ENCODE assay signal across 26 cellular contexts in the genomic region with DNA sequence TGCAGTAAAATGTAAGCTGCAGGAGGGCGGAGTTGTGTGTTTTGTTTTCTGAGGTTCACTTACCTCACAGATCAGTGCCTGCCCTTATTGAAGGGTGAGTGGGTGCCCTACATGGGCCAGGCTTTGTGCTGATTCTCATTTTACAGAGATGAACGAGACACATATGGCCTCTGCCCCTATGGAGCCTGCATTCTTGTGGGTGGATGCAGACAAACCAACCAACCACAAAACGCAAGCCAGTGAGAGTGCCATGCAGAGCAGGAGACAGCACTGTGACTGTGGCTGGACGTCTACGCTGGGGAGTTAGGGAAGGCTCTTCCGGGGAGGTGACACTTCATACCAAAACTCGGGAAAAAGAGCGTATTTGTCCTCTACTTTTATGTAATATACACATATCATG. TPM values are rescaled to one million over a fixed set of nuclear protein-coding genes. Genes with fewer than 3 reads are reported as not detected.
DNase-seq lines count a peak whose midpoint lies in the region; ATAC-seq and TF ChIP-seq lines count a peak whose summit lies in the region.
"Had no signal": no experiment of that assay in that cellular context is flagged by ENCODE, and none has a peak within 500 bp of the region (broad histone marks: within the 10 kb centered on the region; RNA-seq: fewer than 3 reads in every experiment).

No MANE protein-coding gene starts in this region.

- peak; percentile 15 for DNase-seq in EH (ENCODE audit: low read depth)
- DNase-seq in RPMI8226 = peak; percentile 23
- DNase-seq in fibroblast of lung (ENCODE audit: low read depth in 2 of 2) = peak in 1 of 2 donors; percentile 33
- no peak for DNase-seq in erythroblast (lab: John Stamatoyannopoulos, UW)
- DNase-seq in NCI-H1694 treated with DMSO at 0.1 percent for 48 hours (lab: John Stamatoyannopoulos, UW) = no peak
- DNase-seq in pons (ENCODE audit: low spot score) = no peak
- DNase-seq: activated effector memory CD4-positive, alpha-beta T cell treated with Interleukin-2 at 50 U/mL for 16 hours; activated naive CD8-positive, alpha-beta T cell treated with anti-CD3 and anti-CD28 coated beads, Interleukin-2, amount 10 ng/mL, durations not matched to agents 7 days and 5 days; activated T-cell treated with anti-CD3 and anti-CD28 coated beads for 4 hours; BE2C; CD8-positive, alpha-beta memory T cell; dermis blood vessel endothelial cell; DMS 273 treated with DMSO at 0.1 percent for 48 hours; hypothalamus; left ventricle myocardium superior; midbrain; natural killer cell; NCI-H1092; NCI-H2029; NCI-H526 treated with DMSO at 0.1 percent for 48 hours; stomach; T-helper 1 cell; thyroid gland had no signal

- ATAC-seq in GM19397 (IDR thresholded peaks at IDR 0.05; ENCODE audit: unreplicated experiment) = no peak
- ATAC-seq: left ventricle myocardium superior, natural killer cell had no signal

- H3K79me2 ChIP-seq in fibroblast of lung (ENCODE audit: control insufficient read depth, insufficient read depth, low read length) (no peaks in the 10 kb centered on the region), parathyroid adenoma (no peaks in the 10 kb centered on the region)

- TF ChIP-seq POLR2A in erythroblast (IDR thresholded peaks at IDR 0.05; ENCODE audit: low read length) = no peak

- no peak for TF ChIP-seq CTCF in fibroblast of lung (conservative IDR thresholded peaks at IDR 0.05 in 1 of 2, IDR thresholded peaks at IDR 0.05 in 1 of 2; ENCODE audit: low read depth in 1 of 2, low read length in 2 of 2)
- TF ChIP-seq CTCF in parathyroid adenoma (IDR thresholded peaks at IDR 0.05) = no peak

- H3K36me3 ChIP-seq in fibroblast of lung (ENCODE audit: control insufficient read depth, insufficient read depth, low read length) = no peaks in the 10 kb centered on the region
- H3K36me3 ChIP-seq in parathyroid adenoma (ENCODE audit: control insufficient read depth, insufficient read depth, low read length) = no peaks in the 10 kb centered on the region
- H3K36me3 ChIP-seq: BE2C, stomach, thyroid gland had no signal

- no peak overlapping the region for H2AFZ ChIP-seq in fibroblast of lung (ENCODE audit: low read length)
- peak overlapping the region; percentile 53 for H2AFZ ChIP-seq in parathyroid adenoma

- H3K4me3 ChIP-seq in fibroblast of lung (replicated peaks in 1 of 4; ENCODE audit: control extremely low read depth in 1 of 4, insufficient read depth in 1 of 4, low read depth in 3 of 4, low read length in 4 of 4) = no peak overlapping the region
- H3K4me3 ChIP-seq in parathyroid adenoma (ENCODE audit: low read depth, low read length) = no peak overlapping the region
- H3K4me3 ChIP-seq: SJSA1, stomach, thyroid gland had no signal

- H3K4me1 ChIP-seq in fibroblast of lung (ENCODE audit: control insufficient read depth, extremely low read depth, insufficient read depth, low read length) (peaks cover 4% of the 10 kb centered on the region), parathyroid adenoma (peaks cover 3% of the 10 kb centered on the region)
- H3K4me1 ChIP-seq: stomach, thyroid gland had no signal

- H3K4me2 ChIP-seq in fibroblast of lung (ENCODE audit: extremely low read depth, insufficient read depth, low read length) = peak overlapping the region; percentile 38
- no peak overlapping the region for H3K4me2 ChIP-seq in parathyroid adenoma (ENCODE audit: low read length)

- H3K9me3 ChIP-seq in fibroblast of lung (ENCODE audit: control insufficient read depth, insufficient read depth, low read depth, low read length) = no peaks in the 10 kb centered on the region
- H3K9me3 ChIP-seq in parathyroid adenoma (ENCODE audit: control insufficient read depth, low read length) = no peaks in the 10 kb centered on the region
- H3K9me3 ChIP-seq: BE2C, SJSA1, stomach, thyroid gland had no signal

- no peak overlapping the region for H3K27ac ChIP-seq in fibroblast of lung (ENCODE audit: insufficient read depth, low read length)
- H3K27ac ChIP-seq in parathyroid adenoma = no peak overlapping the region
- H3K27ac ChIP-seq: SJSA1, stomach, thyroid gland had no signal

- H3K9ac ChIP-seq in fibroblast of lung (ENCODE audit: insufficient read depth, low read length) = no peak overlapping the region
- H3K9ac ChIP-seq in parathyroid adenoma = no peak overlapping the region

- no peaks in the 10 kb centered on the region for H4K20me1 ChIP-seq in fibroblast of lung (ENCODE audit: control insufficient read depth, extremely low read depth, insufficient read depth, low read length)

- H3K27me3 ChIP-seq in fibroblast of lung (ENCODE audit: control insufficient read depth, insufficient read depth, low read length) = no peaks in the 10 kb centered on the region
- no peaks in the 10 kb centered on the region for H3K27me3 ChIP-seq in parathyroid adenoma (ENCODE audit: control insufficient read depth, insufficient read depth, low read length)
- H3K27me3 ChIP-seq: BE2C, SJSA1, stomach, thyroid gland had no signal

RNA-seq across cellular contexts. Expression of a gene that starts 9.8 kb away (rescaled TPM):
- total RNA-seq in fibroblast of lung = 0.26 and 2.0 TPM in 2 replicates
- polyA plus RNA-seq in fibroblast of lung = 0.51 and 0.70 TPM in 2 replicates
- 1.6 and 3.5 TPM in 2 replicates for polyA plus RNA-seq in fibroblast of lung (2012)
- polyA minus RNA-seq in fibroblast of lung (ENCODE audit: low replicate concordance) = 0.59 and 2.1 TPM in 2 replicates

RNA-seq across cellular contexts. Expression of a gene that starts 57.2 kb away (rescaled TPM):
- total RNA-seq in fibroblast of lung = 1.5 and 5.4 TPM in 2 replicates
- 1.6 and 6.3 TPM in 2 replicates for polyA plus RNA-seq in fibroblast of lung
- polyA plus RNA-seq in fibroblast of lung (2012) = 4.1 and 17.6 TPM in 2 replicates
- polyA minus RNA-seq in fibroblast of lung (ENCODE audit: low replicate concordance) = 1.3 and 2.9 TPM in 2 replicates
- total RNA-seq: activated naive CD8-positive, alpha-beta T cell treated with anti-CD3 and anti-CD28 coated beads, Interleukin-2, amount 10 ng/mL, durations not matched to agents 7 days and 5 days; left ventricle myocardium superior; natural killer cell; SJSA1 had no signal
- polyA plus RNA-seq: CD8-positive, alpha-beta memory T cell had no signal

Comparison
In these comparisons a context has a peak if more than half of its experiments do, and no peak if none do; other contexts are left out.
1. DNase-seq: peak in EH (single experiment) and RPMI8226 (single experiment); none in erythroblast (0 of 2), NCI-H1694 treated with DMSO at 0.1 percent for 48 hours (single experiment) and pons (single experiment).